ENCODE assay signal across 8 cellular contexts in genomic region chr5:65481635-65482271, GRCh38. TPM values are rescaled to one million over a fixed set of nuclear protein-coding genes. Genes with fewer than 3 reads are reported as not detected.
A peak's percentile ranks its signal among the peaks of the same experiment; 100 is the strongest.
DNase-seq lines count a peak whose midpoint lies in the region; ATAC-seq lines count a peak whose summit lies in the region.

A gene with protein sequence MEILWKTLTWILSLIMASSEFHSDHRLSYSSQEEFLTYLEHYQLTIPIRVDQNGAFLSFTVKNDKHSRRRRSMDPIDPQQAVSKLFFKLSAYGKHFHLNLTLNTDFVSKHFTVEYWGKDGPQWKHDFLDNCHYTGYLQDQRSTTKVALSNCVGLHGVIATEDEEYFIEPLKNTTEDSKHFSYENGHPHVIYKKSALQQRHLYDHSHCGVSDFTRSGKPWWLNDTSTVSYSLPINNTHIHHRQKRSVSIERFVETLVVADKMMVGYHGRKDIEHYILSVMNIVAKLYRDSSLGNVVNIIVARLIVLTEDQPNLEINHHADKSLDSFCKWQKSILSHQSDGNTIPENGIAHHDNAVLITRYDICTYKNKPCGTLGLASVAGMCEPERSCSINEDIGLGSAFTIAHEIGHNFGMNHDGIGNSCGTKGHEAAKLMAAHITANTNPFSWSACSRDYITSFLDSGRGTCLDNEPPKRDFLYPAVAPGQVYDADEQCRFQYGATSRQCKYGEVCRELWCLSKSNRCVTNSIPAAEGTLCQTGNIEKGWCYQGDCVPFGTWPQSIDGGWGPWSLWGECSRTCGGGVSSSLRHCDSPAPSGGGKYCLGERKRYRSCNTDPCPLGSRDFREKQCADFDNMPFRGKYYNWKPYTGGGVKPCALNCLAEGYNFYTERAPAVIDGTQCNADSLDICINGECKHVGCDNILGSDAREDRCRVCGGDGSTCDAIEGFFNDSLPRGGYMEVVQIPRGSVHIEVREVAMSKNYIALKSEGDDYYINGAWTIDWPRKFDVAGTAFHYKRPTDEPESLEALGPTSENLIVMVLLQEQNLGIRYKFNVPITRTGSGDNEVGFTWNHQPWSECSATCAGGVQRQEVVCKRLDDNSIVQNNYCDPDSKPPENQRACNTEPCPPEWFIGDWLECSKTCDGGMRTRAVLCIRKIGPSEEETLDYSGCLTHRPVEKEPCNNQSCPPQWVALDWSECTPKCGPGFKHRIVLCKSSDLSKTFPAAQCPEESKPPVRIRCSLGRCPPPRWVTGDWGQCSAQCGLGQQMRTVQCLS (N-terminal part only) (minus strand): TSS chr5:65481920. CDS start chr5:65473673, 8,247 bp downstream.

- peaks cover 19% of the 10 kb centered on the region for H3K4me1 Mint-ChIP-seq in activated naive CD4-positive, alpha-beta T cell treated with anti-CD3 and anti-CD28 coated beads, Interleukin-2, amount 10 ng/mL, durations not matched to agents 7 days and 5 days

- no peaks in the 10 kb centered on the region for H3K36me3 Mint-ChIP-seq in activated naive CD4-positive, alpha-beta T cell treated with anti-CD3 and anti-CD28 coated beads, Interleukin-2, amount 10 ng/mL, durations not matched to agents 7 days and 5 days

- DNase-seq in Daoy (ENCODE audit: low read depth), result peak; percentile 95
- peak; percentile 59 for DNase-seq in KG1 (lab: John Stamatoyannopoulos, UW)
- peak; percentile 54 for DNase-seq in SK-N-DZ (ENCODE audit: low spot score)
- peak; percentile 82 for DNase-seq in activated naive CD4-positive, alpha-beta T cell treated with anti-CD3 and anti-CD28 coated beads, Interleukin-2, amount 10 ng/mL, durations not matched to agents 7 days and 5 days
- DNase-seq in germinal center (ENCODE audit: low spot score), result peak; percentile 52
- peak; percentile 94 for DNase-seq in non-pigmented ciliary epithelial cell (ENCODE audit: low read depth)
- DNase-seq in substantia nigra (lab: John Stamatoyannopoulos, UW), result peak; percentile 7 to 88 (median 68)

- H3K27ac ChIP-seq in substantia nigra (ENCODE audit: low read depth, low read length, poor library complexity, severe bottlenecking), result peak within 1 kb of the TSS; percentile 71

- CTCF ChIA-PET in activated naive CD4-positive, alpha-beta T cell treated with anti-CD3 and anti-CD28 coated beads, Interleukin-2, amount 10 ng/mL, durations not matched to agents 7 days and 5 days (lab: Charles Lee), result interaction anchor here (1.2 to 3.8 kb wide), 5 partner anchors 380 to 679 kb away, joined by 3 to 46 read pairs (median 13); no protein-coding TSS in a partner anchor

- H3K27me3 Mint-ChIP-seq in activated naive CD4-positive, alpha-beta T cell treated with anti-CD3 and anti-CD28 coated beads, Interleukin-2, amount 10 ng/mL, durations not matched to agents 7 days and 5 days, result peaks cover 8% of the 10 kb centered on the region

- H3K9me3 Mint-ChIP-seq in activated naive CD4-positive, alpha-beta T cell treated with anti-CD3 and anti-CD28 coated beads, Interleukin-2, amount 10 ng/mL, durations not matched to agents 7 days and 5 days, result no peaks in the 10 kb centered on the region

- H3K4me3 Mint-ChIP-seq in activated naive CD4-positive, alpha-beta T cell treated with anti-CD3 and anti-CD28 coated beads, Interleukin-2, amount 10 ng/mL, durations not matched to agents 7 days and 5 days, result peak within 1 kb of the TSS; percentile 91

- peak within 1 kb of the TSS; percentile 86 for H3K27ac Mint-ChIP-seq in activated naive CD4-positive, alpha-beta T cell treated with anti-CD3 and anti-CD28 coated beads, Interleukin-2, amount 10 ng/mL, durations not matched to agents 7 days and 5 days

- peak; percentile 76 for ATAC-seq in GM21576 (IDR thresholded peaks at IDR 0.05; ENCODE audit: unreplicated experiment)

RNA-seq across cellular contexts. Expression of the gene that starts here (rescaled TPM):
- 14.2 and 20.8 TPM in 2 replicates for total RNA-seq in Daoy (2014; rRNA removed; shearing (Covaris generic))
- polyA plus RNA-seq in SK-N-DZ (2014; cell fraction: cytosol; rRNA removed), result 0.55 and 0.65 TPM in 2 replicates
- 1.6 and 3.3 TPM in 2 replicates for polyA plus RNA-seq in SK-N-DZ (2014; cell fraction: nucleus; rRNA removed)

Comparison
In these comparisons a context has a peak if more than half of its experiments do, and no peak if none do; other contexts are left out.
1. Peak in every context shown above with its lines: DNase-seq, ATAC-seq and H3K27ac ChIP-seq.